ENCODE assay signal across 1 cellular context in genomic region chr11:14342906-14343305, GRCh38.
TF ChIP-seq lines count a peak whose summit lies in the region.

No MANE protein-coding gene starts in this region.

TF ChIP-seq in SK-N-SH treated with all-trans-retinoic acid at 6 μM for 48 hours, 23 proteins besides CTCF, POLR2A, EP300 and RAD21 (continued from another document):
- TF ChIP-seq POU6F1 (CRISPR knock-in tag; IDR thresholded peaks at IDR 0.05; ENCODE audit: borderline replicate concordance, low read depth), result no peak
- no peak for TF ChIP-seq ARNTL (CRISPR knock-in tag; IDR thresholded peaks at IDR 0.05; ENCODE audit: borderline replicate concordance, low read depth)
- TF ChIP-seq SNAI2 (CRISPR knock-in tag; IDR thresholded peaks at IDR 0.05), result no peak
- TF ChIP-seq ESRRG (CRISPR knock-in tag; IDR thresholded peaks at IDR 0.05), result no peak
